Comparison of ENCODE assay signal across 8 cellular contexts in the genomic region with DNA sequence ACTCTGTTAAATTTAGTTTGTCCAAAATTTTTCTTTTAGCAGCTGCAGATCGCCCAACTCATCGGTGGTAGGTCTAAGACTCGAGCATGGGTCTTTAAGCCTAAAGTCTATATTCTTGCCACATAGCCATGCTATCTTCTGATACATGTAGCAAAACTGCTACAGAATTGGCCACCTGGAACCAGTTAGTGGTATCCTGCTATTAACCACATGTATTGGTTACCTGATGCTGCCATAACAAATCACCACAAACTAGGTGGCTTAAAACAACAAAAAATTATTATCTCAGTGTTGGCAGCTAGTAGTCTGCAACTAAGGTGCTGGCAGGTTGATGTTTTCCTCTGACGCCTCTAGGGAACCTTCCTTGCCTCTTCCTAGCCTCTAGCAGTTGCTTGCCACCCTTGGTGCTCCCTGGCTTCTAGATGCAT.
A peak's percentile ranks its signal among the peaks of the same experiment; 100 is the strongest.
DNase-seq lines count a peak whose midpoint lies in the region; ATAC-seq and TF ChIP-seq lines count a peak whose summit lies in the region.

No MANE protein-coding gene starts in this region.

- no peak for TF ChIP-seq CTCF in HCT116 (IDR thresholded peaks at IDR 0.05 in 2 of 3, conservative IDR thresholded peaks at IDR 0.05 in 1 of 3; ENCODE audit: borderline replicate concordance in 1 of 3, insufficient read depth in 1 of 3, low read depth in 2 of 3, low read length in 2 of 3)
- no peak for TF ChIP-seq CTCF in OCI-LY7 (conservative IDR thresholded peaks at IDR 0.05; ENCODE audit: low read length)

- H4K20me1 ChIP-seq in HCT116 (ENCODE audit: insufficient read depth): no peaks in the 10 kb centered on the region
- no peaks in the 10 kb centered on the region for H4K20me1 ChIP-seq in OCI-LY7 (ENCODE audit: insufficient read depth, low read length)

- 0 out of 2 replicates have a peak overlapping the region, but pooled peaks have one; percentile 22 for H3K9ac ChIP-seq in HCT116 (ENCODE audit: low read length)
- H3K9ac ChIP-seq in mucosa of rectum (ENCODE audit: low read depth in 1 of 2, low read length in 2 of 2): no peak overlapping the region

- H3K27ac ChIP-seq in HCT116 (ENCODE audit: low read depth, low read length) (no peak overlapping the region), OCI-LY7 (ENCODE audit: low read depth, low read length, poor library complexity, severe bottlenecking) (peak overlapping the region; percentile 15), mucosa of rectum (ENCODE audit: low read depth in 2 of 2, low read length in 2 of 2) (peak overlapping the region; percentile 34 to 38)
- H3K27ac ChIP-seq in effector memory CD4-positive, alpha-beta T cell (ENCODE audit: insufficient read depth, low read length, poor library complexity, severe bottlenecking): no peak overlapping the region

- H3K4me2 ChIP-seq in HCT116 (ENCODE audit: low read length) (peak overlapping the region; percentile 71), OCI-LY7 (ENCODE audit: low read length) (peak overlapping the region; percentile 72)

- H3K9me3 ChIP-seq in HCT116 (ENCODE audit: control insufficient read depth in 1 of 2, insufficient read depth in 1 of 2, low read depth in 1 of 2, low read length in 2 of 2): no peaks in the 10 kb centered on the region
- H3K9me3 ChIP-seq in OCI-LY7 (ENCODE audit: low read length): no peaks in the 10 kb centered on the region
- H3K9me3 ChIP-seq in mucosa of rectum (ENCODE audit: control insufficient read depth in 2 of 2, low read length in 2 of 2): no peaks in the 10 kb centered on the region
- no peaks in the 10 kb centered on the region for H3K9me3 ChIP-seq in effector memory CD4-positive, alpha-beta T cell (ENCODE audit: control insufficient read depth, low read length)

- H3K27me3 ChIP-seq in HCT116 (ENCODE audit: insufficient read depth, low read length): no peaks in the 10 kb centered on the region
- H3K27me3 ChIP-seq in mucosa of rectum (ENCODE audit: control insufficient read depth in 2 of 2, insufficient read depth in 2 of 2, low read length in 2 of 2): no peaks in the 10 kb centered on the region
- no peaks in the 10 kb centered on the region for H3K27me3 ChIP-seq in effector memory CD4-positive, alpha-beta T cell (replicated peaks; ENCODE audit: control insufficient read depth, insufficient read depth, low read length, poor library complexity, severe bottlenecking)

- no peaks in the 10 kb centered on the region for H3K9me2 ChIP-seq in HCT116 (ENCODE audit: insufficient read depth)
- H3K9me2 ChIP-seq in OCI-LY7 (ENCODE audit: insufficient read depth, low read length): no peaks in the 10 kb centered on the region

- TF ChIP-seq RAD21 in HCT116 (IDR thresholded peaks at IDR 0.05; ENCODE audit: low read depth): no peak

- H3K79me2 ChIP-seq in HCT116 (ENCODE audit: insufficient read depth, low read length) (no peaks in the 10 kb centered on the region), OCI-LY7 (ENCODE audit: insufficient read depth, low read depth, low read length) (no peaks in the 10 kb centered on the region)

- peaks cover 27 to 76% of the 10 kb centered on the region in 2 experiments for H3K4me1 ChIP-seq in HCT116 (ENCODE audit: control insufficient read depth in 1 of 2, insufficient read depth in 2 of 2, low read length in 2 of 2)
- peaks cover 15% of the 10 kb centered on the region for H3K4me1 ChIP-seq in OCI-LY7 (ENCODE audit: insufficient read depth, low read length, poor library complexity, severe bottlenecking)
- H3K4me1 ChIP-seq in mucosa of rectum (ENCODE audit: control insufficient read depth in 2 of 2, insufficient read depth in 2 of 2, low read length in 2 of 2): no peaks in the 10 kb centered on the region
- H3K4me1 ChIP-seq in effector memory CD4-positive, alpha-beta T cell (ENCODE audit: control insufficient read depth, insufficient read depth, low read length, poor library complexity, severe bottlenecking): peaks cover 12% of the 10 kb centered on the region

- ATAC-seq in GM18508 (IDR thresholded peaks at IDR 0.05; ENCODE audit: insufficient read depth, unreplicated experiment) (peak; percentile 32), HCT116 (peak; percentile 39; the same call in 1 of the 2 replicates)

- peak overlapping the region; percentile 62 for H2AFZ ChIP-seq in HCT116 (ENCODE audit: low read depth, low read length, poor library complexity, severe bottlenecking)
- H2AFZ ChIP-seq in OCI-LY7 (ENCODE audit: low read length): peak overlapping the region; percentile 99

- DNase-seq in HCT116 (ENCODE audit: low read depth, low spot score) (no peak), OCI-LY7 (ENCODE audit: low spot score) (peak; percentile 20), ureter (ENCODE audit: low spot score) (no peak), DMS 273 treated with DMSO at 0.1 percent for 48 hours (lab: John Stamatoyannopoulos, UW) (no peak)
- no peak for DNase-seq in stimulated activated CD4-positive, alpha-beta T cell treated with anti-CD3 and anti-CD28 coated beads, Interleukin-2, amount 100 ng/mL, for 24 hours
- no peak for DNase-seq in effector memory CD4-positive, alpha-beta T cell

- no peaks in the 10 kb centered on the region for H3K36me3 ChIP-seq in HCT116 (ENCODE audit: control insufficient read depth in 1 of 2, insufficient read depth in 2 of 2, low read length in 2 of 2)
- no peaks in the 10 kb centered on the region for H3K36me3 ChIP-seq in OCI-LY7 (ENCODE audit: insufficient read depth, low read length)
- no peaks in the 10 kb centered on the region for H3K36me3 ChIP-seq in mucosa of rectum (ENCODE audit: control insufficient read depth in 2 of 2, insufficient read depth in 2 of 2, low read length in 2 of 2)
- H3K36me3 ChIP-seq in effector memory CD4-positive, alpha-beta T cell (ENCODE audit: control insufficient read depth, insufficient read depth, low read length): no peaks in the 10 kb centered on the region

- POLR2A ChIA-PET in HCT116 (lab: Charles Lee) (interaction anchor here (0.6 kb wide), 1 partner anchor 115 kb away, joined by 3 read pairs; no protein-coding TSS in a partner anchor), OCI-LY7 (lab: Charles Lee) (interaction anchor here (0.6 to 2.0 kb wide), 6 partner anchors 13 to 158 kb away, joined by 3 to 9 read pairs (median 3); no protein-coding TSS in a partner anchor)

- CTCF ChIA-PET in HCT116 (lab: Charles Lee): interaction anchor here (1.2 kb wide), 1 partner anchor 226 kb away, joined by 4 read pairs; no protein-coding TSS in a partner anchor
- CTCF ChIA-PET in OCI-LY7 (lab: Charles Lee; ENCODE audit: unreplicated experiment): no interaction called here

- RAD21 ChIA-PET in HCT116 (lab: Charles Lee; ENCODE audit: low non-redundant PET in 1 of 2, low total read pairs in 2 of 2, uncharacterized antibody in 2 of 2, unreplicated experiment in 2 of 2): interaction anchor here in 1 of 2 experiments (0.8 kb wide), 1 partner anchor 32 kb away, joined by 3 read pairs; no protein-coding TSS in a partner anchor

- no peak for TF ChIP-seq POLR2A in HCT116 (IDR thresholded peaks at IDR 0.05; ENCODE audit: borderline replicate concordance, extremely low read depth, insufficient read depth, insufficient read length)

- intact Hi-C loops in HCT116 (cut with micrococcal nuclease): no loop called here
- intact Hi-C loops in OCI-LY7 (cut with micrococcal nuclease; ENCODE audit: unreplicated experiment): no loop called here

- BruUV-seq in HCT116 (replicated peaks; lab: Mats Ljungman, UMichigan) (no TSS peak), OCI-LY7 (replicated peaks; lab: Mats Ljungman, UMichigan) (no TSS peak)

- no peak overlapping the region for H3K4me3 ChIP-seq in HCT116 (replicated peaks in 1 of 2; ENCODE audit: low read depth in 1 of 2, low read length in 2 of 2)
- H3K4me3 ChIP-seq in OCI-LY7 (ENCODE audit: low read depth, low read length, poor library complexity, severe bottlenecking): peak overlapping the region; percentile 57
- H3K4me3 ChIP-seq in mucosa of rectum (ENCODE audit: low read length in 2 of 2): peak overlapping the region in 1 of 2 donors; percentile 48
- H3K4me3 ChIP-seq in effector memory CD4-positive, alpha-beta T cell (ENCODE audit: insufficient read depth, low read depth, low read length, poor library complexity, severe bottlenecking): no peak overlapping the region

TF ChIP-seq in HCT116, 20 proteins besides CTCF, POLR2A, EP300 and RAD21:
- no peak for TF ChIP-seq ZNF274 (IDR thresholded peaks at IDR 0.05; ENCODE audit: low read depth, low read length)
- TF ChIP-seq CBX3 (IDR thresholded peaks at IDR 0.05; ENCODE audit: low read depth): no peak
- TF ChIP-seq, protein P1, sequence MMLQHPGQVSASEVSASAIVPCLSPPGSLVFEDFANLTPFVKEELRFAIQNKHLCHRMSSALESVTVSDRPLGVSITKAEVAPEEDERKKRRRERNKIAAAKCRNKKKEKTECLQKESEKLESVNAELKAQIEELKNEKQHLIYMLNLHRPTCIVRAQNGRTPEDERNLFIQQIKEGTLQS (IDR thresholded peaks at IDR 0.05): no peak
- TF ChIP-seq SIN3A (IDR thresholded peaks at IDR 0.05; ENCODE audit: low read depth): no peak
- no peak for TF ChIP-seq FOSL1 (IDR thresholded peaks at IDR 0.05; ENCODE audit: low read depth)
- TF ChIP-seq TCF7L2 (IDR thresholded peaks at IDR 0.05; ENCODE audit: borderline replicate concordance, extremely low read depth, insufficient read depth, insufficient read length): no peak
- no peak for TF ChIP-seq JUND (IDR thresholded peaks at IDR 0.05)
- TF ChIP-seq, protein P2, sequence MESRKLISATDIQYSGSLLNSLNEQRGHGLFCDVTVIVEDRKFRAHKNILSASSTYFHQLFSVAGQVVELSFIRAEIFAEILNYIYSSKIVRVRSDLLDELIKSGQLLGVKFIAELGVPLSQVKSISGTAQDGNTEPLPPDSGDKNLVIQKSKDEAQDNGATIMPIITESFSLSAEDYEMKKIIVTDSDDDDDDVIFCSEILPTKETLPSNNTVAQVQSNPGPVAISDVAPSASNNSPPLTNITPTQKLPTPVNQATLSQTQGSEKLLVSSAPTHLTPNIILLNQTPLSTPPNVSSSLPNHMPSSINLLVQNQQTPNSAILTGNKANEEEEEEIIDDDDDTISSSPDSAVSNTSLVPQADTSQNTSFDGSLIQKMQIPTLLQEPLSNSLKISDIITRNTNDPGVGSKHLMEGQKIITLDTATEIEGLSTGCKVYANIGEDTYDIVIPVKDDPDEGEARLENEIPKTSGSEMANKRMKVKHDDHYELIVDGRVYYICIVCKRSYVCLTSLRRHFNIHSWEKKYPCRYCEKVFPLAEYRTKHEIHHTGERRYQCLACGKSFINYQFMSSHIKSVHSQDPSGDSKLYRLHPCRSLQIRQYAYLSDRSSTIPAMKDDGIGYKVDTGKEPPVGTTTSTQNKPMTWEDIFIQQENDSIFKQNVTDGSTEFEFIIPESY (IDR thresholded peaks at IDR 0.05; ENCODE audit: extremely low read depth, insufficient replicate concordance, low read length): no peak
TF ChIP-seq in HCT116: peak in this region for 0.

Comparison
In these comparisons a context has a peak if more than half of its experiments do, and no peak if none do; other contexts are left out.
1. H3K27ac ChIP-seq: peak in OCI-LY7 (single experiment) and mucosa of rectum (2 of 2); none in HCT116 (single experiment) and effector memory CD4-positive, alpha-beta T cell (single experiment).